9 cellular contexts compared by ENCODE assay signal in the genomic region with DNA sequence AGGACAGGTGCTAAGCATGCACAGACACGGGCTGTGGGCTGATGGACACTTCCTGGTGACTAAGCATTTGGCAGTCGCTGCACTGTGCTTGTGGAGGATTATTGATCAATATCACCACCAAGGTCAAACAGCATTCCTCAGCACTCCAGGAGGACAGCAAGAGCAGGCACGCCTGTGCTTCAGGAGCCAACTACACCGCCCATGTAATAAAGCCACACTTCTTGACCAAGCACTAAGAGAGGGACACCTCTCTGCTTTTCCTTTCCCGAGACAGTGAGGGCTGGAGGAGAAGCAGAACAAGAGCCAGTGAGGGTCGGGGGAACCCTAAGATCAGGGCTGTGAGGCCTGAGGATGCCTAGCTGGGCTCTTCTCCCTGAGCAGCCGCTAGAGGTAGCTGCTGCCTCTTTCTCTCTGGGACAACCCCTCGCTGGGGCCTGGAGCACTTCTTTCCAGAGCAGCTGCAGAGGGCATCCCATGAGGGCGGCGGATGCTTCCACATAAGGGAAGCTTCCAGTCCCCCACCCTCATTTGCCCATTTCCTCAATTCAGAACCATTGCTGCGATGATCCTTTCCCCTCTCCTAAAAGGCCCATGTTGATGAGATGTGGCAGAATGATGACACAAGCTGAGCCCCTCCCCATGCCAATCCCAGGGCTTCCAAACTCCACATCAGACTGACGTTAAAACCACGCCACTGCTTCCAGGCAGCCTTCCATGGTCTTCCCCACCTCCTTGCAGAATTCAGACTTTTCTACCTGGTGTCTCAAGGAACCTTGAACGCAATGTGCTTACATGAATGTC. TPM values are rescaled to one million over a fixed set of nuclear protein-coding genes. Genes with fewer than 3 reads are reported as not detected.
DNase-seq lines count a peak whose midpoint lies in the region; ATAC-seq and TF ChIP-seq lines count a peak whose summit lies in the region.
"Had no signal": no experiment of that assay in that cellular context is flagged by ENCODE, and none has a peak within 500 bp of the region (broad histone marks: within the 10 kb centered on the region; RNA-seq: fewer than 3 reads in every experiment).

No MANE protein-coding gene starts in this region.

- peak; percentile 26 for TF ChIP-seq CTCF in endothelial cell (IDR thresholded peaks at IDR 0.05; ENCODE audit: unreplicated experiment)
- TF ChIP-seq CTCF in uterus (IDR thresholded peaks at IDR 0.05): peak; percentile 38 to 58 (median 48)

- no peak overlapping the region for H3K27ac Mint-ChIP-seq in endothelial cell (ENCODE audit: unreplicated experiment)
- no peak overlapping the region for H3K27ac Mint-ChIP-seq in memory B cell

- no peaks in the 10 kb centered on the region for H3K36me3 Mint-ChIP-seq in endothelial cell (ENCODE audit: low read depth, unreplicated experiment)
- peaks cover 3% of the 10 kb centered on the region for H3K36me3 Mint-ChIP-seq in memory B cell

- intact Hi-C loops in uterus (cut with DNase I; ENCODE audit: low total_unique reads): loop anchor here (10.0 kb wide), 1 partner anchor 121 kb away; no protein-coding TSS in a partner anchor

- H3K27me3 Mint-ChIP-seq in endothelial cell (ENCODE audit: unreplicated experiment): peaks cover 2% of the 10 kb centered on the region
- H3K27me3 Mint-ChIP-seq in memory B cell: no peaks in the 10 kb centered on the region

- H3K9me3 Mint-ChIP-seq in endothelial cell (ENCODE audit: unreplicated experiment): no peaks in the 10 kb centered on the region
- H3K9me3 Mint-ChIP-seq in memory B cell: peaks cover 1% of the 10 kb centered on the region

- TF ChIP-seq POLR2A in uterus (IDR thresholded peaks at IDR 0.05) (no peak), GM18505 (IDR thresholded peaks at IDR 0.05; ENCODE audit: borderline replicate concordance, extremely low read depth, insufficient read depth, insufficient read length) (no peak)

- H3K9me3 ChIP-seq in SJSA1 (replicated peaks) (no peaks in the 10 kb centered on the region), uterus (no peaks in the 10 kb centered on the region)

- no peak overlapping the region for H3K4me3 ChIP-seq in SJSA1
- no peak overlapping the region for H3K4me3 ChIP-seq in uterus

- ATAC-seq in HG02852 (IDR thresholded peaks at IDR 0.05; ENCODE audit: unreplicated experiment): peak; percentile 44
- ATAC-seq in memory B cell (ENCODE audit: low read depth): peak; percentile 90
- ATAC-seq in GM18505 (IDR thresholded peaks at IDR 0.05; ENCODE audit: unreplicated experiment): no peak

- H3K27ac ChIP-seq in SJSA1 (no peak overlapping the region), uterus (no peak overlapping the region)

- no peak overlapping the region for H3K4me3 Mint-ChIP-seq in endothelial cell (ENCODE audit: unreplicated experiment)
- no peak overlapping the region for H3K4me3 Mint-ChIP-seq in memory B cell
- H3K4me3 Mint-ChIP-seq: activated T-cell treated with anti-CD3 and anti-CD28 coated beads, Interleukin-2, amount 50 U/mL, for 4 hours had no signal

- H3K36me3 ChIP-seq in SJSA1 (no peaks in the 10 kb centered on the region), uterus (no peaks in the 10 kb centered on the region)

- H3K4me1 Mint-ChIP-seq in endothelial cell (ENCODE audit: unreplicated experiment) (no peaks in the 10 kb centered on the region), memory B cell (no peaks in the 10 kb centered on the region)

- DNase-seq in DMS 273 (lab: John Stamatoyannopoulos, UW; ENCODE audit: unreplicated experiment) (peak; percentile 81), DMS 273 treated with DMSO at 0.1 percent for 48 hours (lab: John Stamatoyannopoulos, UW) (no peak), SJSA1 (ENCODE audit: low read depth in 1 of 2, low spot score in 2 of 2) (peak; percentile 25 to 61), endothelial cell (ENCODE audit: low spot score) (peak; percentile 69), memory B cell (ENCODE audit: low spot score in 2 of 2) (peak in 1 of 2 donors; percentile 30), uterus (peak in 1 of 2 donors; percentile 52)
- DNase-seq: activated T-cell treated with anti-CD3 and anti-CD28 coated beads, Interleukin-2, amount 50 U/mL, for 4 hours had no signal

- no peaks in the 10 kb centered on the region for H3K4me1 ChIP-seq in SJSA1 (replicated peaks)
- no peaks in the 10 kb centered on the region for H3K4me1 ChIP-seq in uterus

- H3K27me3 ChIP-seq in SJSA1 (replicated peaks) (no peaks in the 10 kb centered on the region; the same call in 1 of the 2 replicates), uterus (no peaks in the 10 kb centered on the region)

RNA-seq across cellular contexts. Expression of gene RAB7B, which starts 19.1 kb away (rescaled TPM):
- 0.19 and 0.55 TPM in 2 replicates for total RNA-seq in SJSA1 (2014; rRNA removed; shearing (Covaris generic))
- total RNA-seq in endothelial cell (ENCODE audit: unreplicated experiment) (not detected), uterus (10 to 100 TPM in 2 of 4 donors, 1 to 10 TPM in 1, under 1 TPM in 1; 0.26 to 22.5 (median 8.0) TPM)

RNA-seq across cellular contexts. Expression of gene CTSE, which starts 39.6 kb away (rescaled TPM):
- total RNA-seq in SJSA1 (2014; rRNA removed; shearing (Covaris generic)): 0.31 TPM in 1 of 2 replicates, not detected in the other
- total RNA-seq in endothelial cell (ENCODE audit: unreplicated experiment) (not detected), uterus (under 1 TPM in 1 of 4 donors, not detected in 3; 0.21 TPM)

RNA-seq across cellular contexts. Expression of gene SLC26A9, which starts 40.9 kb away (rescaled TPM):
- total RNA-seq in SJSA1 (2014; rRNA removed; shearing (Covaris generic)): not detected in 2 replicates
- total RNA-seq in endothelial cell (ENCODE audit: unreplicated experiment): not detected
- not detected for total RNA-seq in uterus
- total RNA-seq: activated T-cell treated with anti-CD3 and anti-CD28 coated beads, Interleukin-2, amount 50 U/mL, for 4 hours had no signal
